In the genomic region with DNA sequence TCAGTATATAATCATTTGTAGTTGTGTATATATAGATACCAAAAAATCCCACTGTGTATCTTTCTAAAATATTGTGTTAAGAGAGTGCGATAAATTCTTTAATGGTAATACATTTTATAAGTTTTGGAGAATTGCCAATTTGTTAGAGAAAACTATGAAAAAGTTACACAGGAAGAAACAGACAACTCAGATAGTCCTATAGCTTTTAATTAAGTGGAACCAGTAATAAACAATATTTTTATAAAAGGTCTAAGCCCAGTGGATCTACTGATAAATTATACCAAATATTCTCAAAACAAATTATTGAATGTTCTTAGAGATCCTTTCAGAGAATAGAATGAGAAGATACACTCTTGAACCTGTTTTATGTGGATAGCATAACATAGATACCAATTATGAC, we compare ENCODE assay signal across 1 cellular context.
TF ChIP-seq lines count a peak whose summit lies in the region.

No MANE protein-coding gene starts in this region.

TF ChIP-seq in SK-N-SH, 30 proteins besides CTCF, POLR2A, EP300 and RAD21 (continued from another document):
- TF ChIP-seq, protein P1, sequence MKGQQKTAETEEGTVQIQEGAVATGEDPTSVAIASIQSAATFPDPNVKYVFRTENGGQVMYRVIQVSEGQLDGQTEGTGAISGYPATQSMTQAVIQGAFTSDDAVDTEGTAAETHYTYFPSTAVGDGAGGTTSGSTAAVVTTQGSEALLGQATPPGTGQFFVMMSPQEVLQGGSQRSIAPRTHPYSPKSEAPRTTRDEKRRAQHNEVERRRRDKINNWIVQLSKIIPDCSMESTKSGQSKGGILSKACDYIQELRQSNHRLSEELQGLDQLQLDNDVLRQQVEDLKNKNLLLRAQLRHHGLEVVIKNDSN (IDR thresholded peaks at IDR 0.05; ENCODE audit: borderline replicate concordance, low read depth), result no peak
- TF ChIP-seq NFIC (IDR thresholded peaks at IDR 0.05; ENCODE audit: borderline replicate concordance), result no peak
- no peak for TF ChIP-seq RXRA (IDR thresholded peaks at IDR 0.05; ENCODE audit: borderline replicate concordance, low read depth)
- TF ChIP-seq JUND (IDR thresholded peaks at IDR 0.05), result no peak
- TF ChIP-seq TCF12 (IDR thresholded peaks at IDR 0.05), result no peak
